Comparison of ENCODE assay signal across 25 cellular contexts in genomic region chr6:39063520-39063919, GRCh38. TPM values are rescaled to one million over a fixed set of nuclear protein-coding genes. Genes with fewer than 3 reads are reported as not detected.
"Had no signal": no experiment of that assay in that cellular context is flagged by ENCODE, and none has a peak within 500 bp of the region (broad histone marks: within the 10 kb centered on the region; RNA-seq: fewer than 3 reads in every experiment).

No MANE protein-coding gene starts in this region.

- ATAC-seq: activated CD4-positive, CD25-positive, alpha-beta regulatory T cell treated with anti-CD3 and anti-CD28 coated beads, Interleukin-2, amount 50 U/mL, for 24 hours; natural killer cell treated with Interleukin-12 subunit alpha and Interleukin-12 subunit beta and Interleukin-15 and Interleukin-18, amount 100 ng/mL, for 72 hours; T-cell had no signal

- H3K27ac ChIP-seq: adrenal gland, ascending aorta, neutrophil, parathyroid adenoma, spleen, upper lobe of left lung, VCaP had no signal

- H3K4me1 ChIP-seq: adrenal gland, ascending aorta, parathyroid adenoma, spleen, upper lobe of left lung had no signal

- H3K9me3 ChIP-seq: adrenal gland, ascending aorta, neutrophil, spleen, upper lobe of left lung had no signal

- H3K4me3 Mint-ChIP-seq: activated CD4-positive, alpha-beta memory T cell treated with anti-CD3 and anti-CD28 coated beads, Interleukin-2, amount 10 ng/mL, durations not matched to agents 7 days and 5 days; activated CD4-positive, alpha-beta T cell treated with anti-CD3 and anti-CD28 coated beads, Interleukin-2, amount 10 ng/mL, durations not matched to agents 24 days and 14 days; activated naive CD8-positive, alpha-beta T cell; activated T-helper 1 cell treated with anti-CD3 and anti-CD28 coated beads, Interleukin-12 subunit alpha, Interleukin-12 subunit beta, Interleukin-2, Interleukin-4 antibody, amounts not matched to agents 30 ng/mL and 10 ng/mL and 1 ng/mL, durations not matched to agents 14 hours and 24 hours and 36 hours; immature natural killer cell; memory B cell; natural killer cell treated with Interleukin-12 subunit alpha and Interleukin-12 subunit beta and Interleukin-15 and Interleukin-18, amount 100 ng/mL, for 72 hours; T-cell; T-helper 2 cell treated with Interferon-gamma antibody and Interleukin-4, amounts not matched to agents 5 μg/mL and 100 μg/mL, for 36 hours had no signal

- DNase-seq: activated CD4-positive, alpha-beta memory T cell treated with anti-CD3 and anti-CD28 coated beads, Interleukin-2, amount 10 ng/mL, durations not matched to agents 7 days and 5 days; activated CD4-positive, alpha-beta T cell treated with anti-CD3 and anti-CD28 coated beads, Interleukin-2, amount 10 ng/mL, durations not matched to agents 24 days and 14 days; activated gamma-delta T cell treated with Interleukin-2 at 50 U/mL for 16 hours; adrenal gland; cerebellar nuclear complex; cortex of kidney; erythroblast; foreskin fibroblast; immature natural killer cell; spleen; stimulated activated CD4-positive, alpha-beta T cell treated with anti-CD3 and anti-CD28 coated beads, Interleukin-4, amount 100 ng/mL, for 24 hours; stimulated activated naive CD8-positive, alpha-beta T cell treated with anti-CD3 and anti-CD28 coated beads, Interleukin-15, Interleukin-2, amounts not matched to agents 100 U/mL and 50 U/mL, for 24 hours; T-cell; upper lobe of left lung had no signal

- H3K36me3 ChIP-seq: adrenal gland, ascending aorta, neutrophil, spleen, upper lobe of left lung had no signal

- H3K4me1 Mint-ChIP-seq: activated CD4-positive, alpha-beta memory T cell treated with anti-CD3 and anti-CD28 coated beads, Interleukin-2, amount 10 ng/mL, durations not matched to agents 7 days and 5 days; activated CD4-positive, alpha-beta T cell treated with anti-CD3 and anti-CD28 coated beads, Interleukin-2, amount 10 ng/mL, durations not matched to agents 24 days and 14 days; memory B cell had no signal

- H3K27ac Mint-ChIP-seq: activated CD4-positive, alpha-beta memory T cell treated with anti-CD3 and anti-CD28 coated beads, Interleukin-2, amount 10 ng/mL, durations not matched to agents 7 days and 5 days; activated CD4-positive, alpha-beta T cell treated with anti-CD3 and anti-CD28 coated beads, Interleukin-2, amount 10 ng/mL, durations not matched to agents 24 days and 14 days; activated naive CD8-positive, alpha-beta T cell; activated T-helper 1 cell treated with anti-CD3 and anti-CD28 coated beads, Interleukin-12 subunit alpha, Interleukin-12 subunit beta, Interleukin-2, Interleukin-4 antibody, amounts not matched to agents 30 ng/mL and 10 ng/mL and 1 ng/mL, durations not matched to agents 14 hours and 24 hours and 36 hours; memory B cell; natural killer cell treated with Interleukin-12 subunit alpha and Interleukin-12 subunit beta and Interleukin-15 and Interleukin-18, amount 100 ng/mL, for 72 hours; T-cell; T-helper 2 cell treated with Interferon-gamma antibody and Interleukin-4, amounts not matched to agents 5 μg/mL and 100 μg/mL, for 36 hours had no signal

- H3K9me3 Mint-ChIP-seq: activated CD4-positive, alpha-beta memory T cell treated with anti-CD3 and anti-CD28 coated beads, Interleukin-2, amount 10 ng/mL, durations not matched to agents 7 days and 5 days; activated CD4-positive, alpha-beta T cell treated with anti-CD3 and anti-CD28 coated beads, Interleukin-2, amount 10 ng/mL, durations not matched to agents 24 days and 14 days; activated T-helper 1 cell treated with anti-CD3 and anti-CD28 coated beads, Interleukin-12 subunit alpha, Interleukin-12 subunit beta, Interleukin-2, Interleukin-4 antibody, amounts not matched to agents 30 ng/mL and 10 ng/mL and 1 ng/mL, durations not matched to agents 14 hours and 24 hours and 36 hours; immature natural killer cell; memory B cell; natural killer cell treated with Interleukin-12 subunit alpha and Interleukin-12 subunit beta and Interleukin-15 and Interleukin-18, amount 100 ng/mL, for 72 hours; T-cell; T-helper 2 cell treated with Interferon-gamma antibody and Interleukin-4, amounts not matched to agents 5 μg/mL and 100 μg/mL, for 36 hours had no signal

- H3K4me3 ChIP-seq: adrenal gland, ascending aorta, spleen, upper lobe of left lung had no signal

- H3K36me3 Mint-ChIP-seq: activated naive CD8-positive, alpha-beta T cell; immature natural killer cell; memory B cell; natural killer cell treated with Interleukin-12 subunit alpha and Interleukin-12 subunit beta and Interleukin-15 and Interleukin-18, amount 100 ng/mL, for 72 hours; T-cell had no signal

- H3K27me3 ChIP-seq: adrenal gland, ascending aorta, upper lobe of left lung had no signal

RNA-seq across cellular contexts. Expression of gene GLP1R, which starts 14.9 kb away (rescaled TPM):
- total RNA-seq: activated CD4-positive, alpha-beta memory T cell treated with anti-CD3 and anti-CD28 coated beads, Interleukin-2, amount 10 ng/mL, durations not matched to agents 7 days and 5 days; ascending aorta; fibroblast of lung; natural killer cell treated with Interleukin-12 subunit alpha and Interleukin-12 subunit beta and Interleukin-15 and Interleukin-18, amount 100 ng/mL, for 72 hours had no signal
